ENCODE assay signal across 18 cellular contexts in genomic region chr12:99108924-99109323, GRCh38.
"Had no signal": no experiment of that assay in that cellular context is flagged by ENCODE, and none has a peak within 500 bp of the region (broad histone marks: within the 10 kb centered on the region; RNA-seq: fewer than 3 reads in every experiment).

No MANE protein-coding gene starts in this region.

- H3K4me1 ChIP-seq: colonic mucosa, esophagus muscularis mucosa, foreskin keratinocyte, gastroesophageal sphincter, heart left ventricle, left lung, lower lobe of right lung had no signal

- H3K4me3 ChIP-seq: colonic mucosa, dorsolateral prefrontal cortex, esophagus muscularis mucosa, gastroesophageal sphincter, heart left ventricle, hepatocyte, left lung, lower lobe of right lung, mucosa of descending colon had no signal

- H3K9me3 ChIP-seq: colonic mucosa, esophagus muscularis mucosa, gastroesophageal sphincter, heart left ventricle, left lung, lower lobe of right lung, mucosa of descending colon had no signal

- H3K27me3 ChIP-seq: colonic mucosa, dorsolateral prefrontal cortex, esophagus muscularis mucosa, foreskin keratinocyte, gastroesophageal sphincter, heart left ventricle, hepatocyte, left lung had no signal

- H3K36me3 ChIP-seq: colonic mucosa, esophagus muscularis mucosa, gastroesophageal sphincter, heart left ventricle, left lung, lower lobe of right lung had no signal

- H3K79me2 ChIP-seq: hepatocyte had no signal

- H3K27ac ChIP-seq: colonic mucosa, esophagus muscularis mucosa, foreskin keratinocyte, gastroesophageal sphincter, heart left ventricle, hepatocyte, left lung, lower lobe of right lung had no signal

- H3K4me2 ChIP-seq: hepatocyte had no signal

- DNase-seq: colonic mucosa; dermis blood vessel endothelial cell; dorsolateral prefrontal cortex; effector CD4-positive, alpha-beta T cell; effector memory CD4-positive, alpha-beta T cell; foreskin keratinocyte; heart left ventricle; hypothalamus; left cardiac atrium; left lung; left ventricle myocardium superior; lower lobe of right lung; mesenchymal stem cell; mucosa of descending colon; naive B cell had no signal

- H2AFZ ChIP-seq: hepatocyte had no signal
